Comparison of ENCODE assay signal across 27 cellular contexts in genomic region chr2:241668839-241669238, GRCh38.
"Had no signal": no experiment of that assay in that cellular context is flagged by ENCODE, and none has a peak within 500 bp of the region (broad histone marks: within the 10 kb centered on the region; RNA-seq: fewer than 3 reads in every experiment).

No MANE protein-coding gene starts in this region.

- H3K4me3 ChIP-seq: colonic mucosa, esophagus squamous epithelium, gastrocnemius medialis, heart right ventricle, left lung, lower lobe of right lung had no signal

- FAIRE-seq: endometrium, islet of Langerhans, keratinocyte had no signal

- H3K4me3 Mint-ChIP-seq: dendritic cell treated with granulocyte-macrophage colony-stimulating factor and Interleukin-4, amounts not matched to agents 40 ng/mL and 50 ng/mL, for 4 days; effector memory CD8-positive, alpha-beta T cell; endodermal cell; naive thymus-derived CD4-positive, alpha-beta T cell had no signal

- H3K27me3 Mint-ChIP-seq: dendritic cell treated with granulocyte-macrophage colony-stimulating factor and Interleukin-4, amounts not matched to agents 40 ng/mL and 50 ng/mL, for 4 days; effector memory CD8-positive, alpha-beta T cell; naive thymus-derived CD4-positive, alpha-beta T cell had no signal

- H3K9me3 Mint-ChIP-seq: dendritic cell treated with granulocyte-macrophage colony-stimulating factor and Interleukin-4, amounts not matched to agents 40 ng/mL and 50 ng/mL, for 4 days; effector memory CD8-positive, alpha-beta T cell; endodermal cell; naive thymus-derived CD4-positive, alpha-beta T cell had no signal

- ATAC-seq: effector memory CD8-positive, alpha-beta T cell; esophagus mucosa; gastrocnemius medialis; heart right ventricle; left cardiac atrium; left lung; left ventricle myocardium superior; lower lobe of right lung; naive thymus-derived CD4-positive, alpha-beta T cell had no signal

- H3K27ac Mint-ChIP-seq: dendritic cell treated with granulocyte-macrophage colony-stimulating factor and Interleukin-4, amounts not matched to agents 40 ng/mL and 50 ng/mL, for 4 days; endodermal cell; naive thymus-derived CD4-positive, alpha-beta T cell had no signal

- H3K9me3 ChIP-seq: colonic mucosa, esophagus squamous epithelium, gastrocnemius medialis, heart right ventricle, left lung, lower lobe of right lung had no signal

- H3K4me1 ChIP-seq: colonic mucosa, gastrocnemius medialis, left lung, lower lobe of right lung had no signal

- H3K27me3 ChIP-seq: colonic mucosa, esophagus squamous epithelium, gastrocnemius medialis, heart right ventricle, left lung had no signal

- H3K27ac ChIP-seq: colonic mucosa, epithelial cell of prostate, esophagus squamous epithelium, gastrocnemius medialis, heart right ventricle, left lung, lower lobe of right lung had no signal

- DNase-seq: colonic mucosa; cortex of kidney; effector CD8-positive, alpha-beta T cell; effector memory CD8-positive, alpha-beta T cell; endodermal cell; erythroblast; esophagus squamous epithelium; foreskin fibroblast; foreskin melanocyte; gastrocnemius medialis; glutamatergic neuron; head of caudate nucleus; heart right ventricle; hippocampal formation; left cardiac atrium; left ventricle myocardium superior; lower lobe of right lung; mesendoderm; midbrain; naive thymus-derived CD4-positive, alpha-beta T cell had no signal
